Comparison of ENCODE assay signal across 12 cellular contexts in the genomic region with DNA sequence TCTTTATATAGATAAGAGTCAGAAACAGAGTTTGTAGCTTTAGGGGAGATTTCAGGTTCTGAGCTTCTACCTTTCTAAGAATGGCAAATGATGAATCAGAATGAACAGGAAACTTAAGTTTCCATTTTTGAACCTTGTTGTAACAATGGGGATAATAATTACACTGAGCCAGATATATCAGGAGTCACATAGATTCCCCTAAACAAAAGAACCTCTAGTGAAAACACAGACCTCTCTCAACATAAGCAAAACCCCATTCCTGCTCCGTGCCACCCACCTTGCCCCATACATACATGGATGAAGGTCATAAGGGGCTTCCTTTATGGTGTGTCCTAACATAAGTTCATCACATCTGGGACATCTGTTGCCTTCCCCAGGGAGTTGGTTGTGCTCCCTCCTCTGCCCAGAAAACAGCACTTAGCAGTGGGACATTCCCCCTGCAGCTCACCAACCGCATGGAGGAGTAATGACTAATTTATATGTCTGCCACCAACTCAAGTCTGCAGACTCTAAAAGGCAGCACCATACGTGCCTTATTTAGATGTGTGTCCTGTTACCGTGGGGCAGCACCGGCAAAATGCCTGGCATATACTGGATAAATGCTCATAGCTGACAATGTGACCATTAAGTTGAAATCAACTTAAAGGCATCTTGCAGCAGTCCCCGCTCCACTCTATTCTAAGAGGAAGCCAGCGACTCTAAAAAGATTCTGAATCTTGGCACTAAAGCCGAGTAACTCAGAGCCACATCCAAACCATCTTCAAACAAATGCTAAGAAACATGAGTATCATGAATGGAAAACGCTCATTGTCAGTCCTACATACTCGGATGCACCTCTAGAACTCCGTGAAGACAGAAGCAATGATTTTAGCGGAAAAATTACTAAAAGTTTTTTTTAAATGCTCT. TPM values are rescaled to one million over a fixed set of nuclear protein-coding genes. Genes with fewer than 3 reads are reported as not detected.
DNase-seq lines count a peak whose midpoint lies in the region; ATAC-seq lines count a peak whose summit lies in the region.
"Had no signal": no experiment of that assay in that cellular context is flagged by ENCODE, and none has a peak within 500 bp of the region (broad histone marks: within the 10 kb centered on the region; RNA-seq: fewer than 3 reads in every experiment).

No MANE protein-coding gene starts in this region.

- H3K9me3 Mint-ChIP-seq in activated T-cell treated with anti-CD3 and anti-CD28 coated beads, Interleukin-2, amount 50 U/mL, for 4 hours = no peaks in the 10 kb centered on the region

- ATAC-seq in GM18868 (IDR thresholded peaks at IDR 0.05; ENCODE audit: unreplicated experiment) = peak; percentile 51
- ATAC-seq in HG03108 (IDR thresholded peaks at IDR 0.05; ENCODE audit: unreplicated experiment) = peak; percentile 57
- ATAC-seq in activated T-cell treated with anti-CD3 and anti-CD28 coated beads, Interleukin-2, amount 50 U/mL, for 4 hours = peak; percentile 81 to 83
- no peak for ATAC-seq in HG02973 (IDR thresholded peaks at IDR 0.05; ENCODE audit: unreplicated experiment)
- ATAC-seq in HG02970 (IDR thresholded peaks at IDR 0.05; ENCODE audit: low FRiP score, unreplicated experiment) = no peak
- ATAC-seq in GM21528 (IDR thresholded peaks at IDR 0.05; ENCODE audit: low FRiP score, unreplicated experiment) = no peak
- ATAC-seq: pancreas had no signal

- H3K27me3 Mint-ChIP-seq in activated T-cell treated with anti-CD3 and anti-CD28 coated beads, Interleukin-2, amount 50 U/mL, for 4 hours (ENCODE audit: low read depth) = no peaks in the 10 kb centered on the region

- H3K4me3 Mint-ChIP-seq in activated T-cell treated with anti-CD3 and anti-CD28 coated beads, Interleukin-2, amount 50 U/mL, for 4 hours = peak overlapping the region; percentile 81

- DNase-seq in activated T-cell treated with anti-CD3 and anti-CD28 coated beads, Interleukin-2, amount 50 U/mL, for 4 hours = peak; percentile 54
- peak; percentile 50 for DNase-seq in stimulated activated CD4-positive, alpha-beta T cell treated with anti-CD3 and anti-CD28 coated beads, Interleukin-4, amount 100 ng/mL, for 1 hour
- no peak for DNase-seq in 8988T
- DNase-seq: NCI-H1048, pancreas, trophoblast cell had no signal

- peaks cover 96% of the 10 kb centered on the region for H3K4me1 Mint-ChIP-seq in activated T-cell treated with anti-CD3 and anti-CD28 coated beads, Interleukin-2, amount 50 U/mL, for 4 hours (ENCODE audit: low read depth)

- peaks cover 34% of the 10 kb centered on the region for H3K36me3 Mint-ChIP-seq in activated T-cell treated with anti-CD3 and anti-CD28 coated beads, Interleukin-2, amount 50 U/mL, for 4 hours (ENCODE audit: insufficient read depth)

RNA-seq across cellular contexts. Expression of a gene that starts 7.9 kb away (rescaled TPM):
- 100 to 1,000 TPM; 135 to 153 (median 137) TPM for total RNA-seq in activated T-cell treated with anti-CD3 and anti-CD28 coated beads, Interleukin-2, amount 50 U/mL, for 4 hours

RNA-seq across cellular contexts. Expression of a gene that starts 35.3 kb away (rescaled TPM):
- 10 to 100 TPM; 52.7 to 72.0 (median 56.4) TPM for total RNA-seq in activated T-cell treated with anti-CD3 and anti-CD28 coated beads, Interleukin-2, amount 50 U/mL, for 4 hours

RNA-seq across cellular contexts. Expression of a gene that starts 40.4 kb away (rescaled TPM):
- not detected for total RNA-seq in activated T-cell treated with anti-CD3 and anti-CD28 coated beads, Interleukin-2, amount 50 U/mL, for 4 hours
- total RNA-seq: activated CD8-positive, alpha-beta memory T cell treated with anti-CD3 and anti-CD28 coated beads for 36 hours had no signal

RNA-seq across cellular contexts. Expression of a gene that starts 47.2 kb away (rescaled TPM):
- 10 to 100 TPM in 2 of 3 donors, 1 to 10 TPM in 1; 9.0 to 12.9 (median 12.8) TPM for total RNA-seq in activated T-cell treated with anti-CD3 and anti-CD28 coated beads, Interleukin-2, amount 50 U/mL, for 4 hours

Comparison
In these comparisons a context has a peak if more than half of its experiments do, and no peak if none do; other contexts are left out.
1. ATAC-seq: peak in GM18868 (single experiment), HG03108 (single experiment) and activated T-cell treated with anti-CD3 and anti-CD28 coated beads, Interleukin-2, amount 50 U/mL, for 4 hours (2 of 2); none in HG02973 (single experiment), HG02970 (single experiment) and GM21528 (single experiment).